In the genomic region with DNA sequence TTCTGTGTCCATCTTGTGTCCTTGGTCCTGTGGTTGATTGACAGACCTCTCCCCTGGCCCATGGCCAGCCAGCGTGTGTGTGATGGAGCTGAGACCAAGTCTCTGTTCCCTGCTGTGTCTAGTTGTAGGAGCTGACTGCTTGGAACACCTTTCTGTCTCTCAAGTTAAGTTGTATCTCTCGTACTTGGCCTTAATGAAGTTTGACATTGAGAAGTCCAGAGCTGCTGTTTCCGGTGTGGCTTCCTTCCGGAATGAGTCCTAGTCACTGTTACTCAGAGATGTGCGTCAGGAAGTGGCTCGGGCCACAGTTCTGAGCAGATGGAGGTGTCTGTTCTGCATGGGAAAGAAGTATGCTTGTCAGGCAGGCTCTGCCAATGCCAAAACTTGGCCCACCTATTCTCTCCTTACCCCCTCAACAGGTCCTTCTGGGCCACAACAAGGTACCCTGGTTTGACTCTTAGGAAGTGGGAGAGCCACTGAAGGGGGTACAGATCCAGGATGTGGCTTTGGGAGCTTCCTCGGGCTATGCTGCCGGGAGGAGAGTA, we compare ENCODE assay signal across 8 cellular contexts. TPM values are rescaled to one million over a fixed set of nuclear protein-coding genes. Genes with fewer than 3 reads are reported as not detected.
DNase-seq lines count a peak whose midpoint lies in the region; ATAC-seq and TF ChIP-seq lines count a peak whose summit lies in the region.

No MANE protein-coding gene starts in this region.

- POLR2A ChIA-PET in WTC11 (lab: Charles Lee) = no interaction called here

- peaks cover 83% of the 10 kb centered on the region for H4K20me1 ChIP-seq in DND-41 (ENCODE audit: insufficient read depth, low read length)

- H3K79me2 ChIP-seq in DND-41 (ENCODE audit: insufficient read depth, low read length) = peaks cover 98% of the 10 kb centered on the region

- H3K9ac ChIP-seq in DND-41 (ENCODE audit: low read depth, low read length) = no peak overlapping the region
- H3K9ac ChIP-seq in subcutaneous abdominal adipose tissue (ENCODE audit: low read length in 5 of 5) = peak overlapping the region in 4 of 5 donors; percentile 5 to 65 (median 12)

- H3K27me3 ChIP-seq in DND-41 (ENCODE audit: insufficient read depth, low read length, poor library complexity) (no peaks in the 10 kb centered on the region), subcutaneous abdominal adipose tissue (ENCODE audit: control insufficient read depth in 5 of 5, insufficient read depth in 4 of 5, low read length in 5 of 5) (no peaks in the 10 kb centered on the region)

- ATAC-seq in DND-41 (ENCODE audit: insufficient read depth, low read depth) (peak; percentile 79), HG03159 (IDR thresholded peaks at IDR 0.05; ENCODE audit: unreplicated experiment) (peak; percentile 42), WTC11 (no peak), HG03460 (IDR thresholded peaks at IDR 0.05; ENCODE audit: unreplicated experiment) (no peak)

- no peak overlapping the region for H2AFZ ChIP-seq in DND-41 (ENCODE audit: low read depth, low read length)

- H3K36me3 ChIP-seq in DND-41 (ENCODE audit: insufficient read depth, low read length) = peaks cover 64% of the 10 kb centered on the region
- peaks cover 0 to 9% (median 4%) of the 10 kb centered on the region in 5 donors for H3K36me3 ChIP-seq in subcutaneous abdominal adipose tissue (ENCODE audit: control insufficient read depth in 5 of 5, insufficient read depth in 5 of 5, low read length in 5 of 5)

- H3K27me3 Mint-ChIP-seq in WTC11 (ENCODE audit: low read depth) = no peaks in the 10 kb centered on the region

- H3K4me1 Mint-ChIP-seq in WTC11 = peaks cover 70% of the 10 kb centered on the region

- peak overlapping the region; percentile 71 for H3K27ac Mint-ChIP-seq in WTC11

- peaks cover 24% of the 10 kb centered on the region for H3K4me1 ChIP-seq in DND-41 (ENCODE audit: insufficient read depth, low read length)
- H3K4me1 ChIP-seq in subcutaneous abdominal adipose tissue (ENCODE audit: control insufficient read depth in 5 of 5, insufficient read depth in 5 of 5, low read length in 5 of 5) = peaks cover 22 to 73% (median 67%) of the 10 kb centered on the region in 5 donors

- CTCF ChIA-PET in WTC11 (lab: Charles Lee) = interaction anchor here (1.0 to 3.0 kb wide), 5 partner anchors 10 to 95 kb away, joined by 3 to 16 read pairs (median 4); no protein-coding TSS in a partner anchor

- H3K4me3 ChIP-seq in DND-41 (ENCODE audit: low read depth in 1 of 2, low read length in 2 of 2) = no peak overlapping the region
- no peak overlapping the region for H3K4me3 ChIP-seq in choroid plexus epithelial cell (ENCODE audit: low read depth, low read length)
- H3K4me3 ChIP-seq in subcutaneous abdominal adipose tissue (ENCODE audit: low read depth in 1 of 5, low read length in 5 of 5) = peak overlapping the region in 3 of 5 donors; percentile 20 to 33 (median 27)

- DNase-seq in DND-41 (peak; percentile 69), WTC11 (ENCODE audit: low spot score) (no peak), choroid plexus epithelial cell (ENCODE audit: low read depth) (peak; percentile 56), myocyte (ENCODE audit: low read depth) (peak; percentile 58), NCI-H187 treated with DMSO at 0.1 percent for 48 hours (lab: John Stamatoyannopoulos, UW) (no peak)

- H3K9me3 Mint-ChIP-seq in WTC11 = no peaks in the 10 kb centered on the region

- H3K4me2 ChIP-seq in DND-41 (ENCODE audit: insufficient read depth, low read length) = no peak overlapping the region

- H3K27ac ChIP-seq in DND-41 (ENCODE audit: low read length) = peak overlapping the region; percentile 17; the same call in 1 of the 2 replicates
- peak overlapping the region; percentile 65 for H3K27ac ChIP-seq in subcutaneous abdominal adipose tissue (ENCODE audit: low read depth, low read length)

- H3K36me3 Mint-ChIP-seq in WTC11 = no peaks in the 10 kb centered on the region

- TF ChIP-seq CTCF in DND-41 (IDR thresholded peaks at IDR 0.05; ENCODE audit: borderline replicate concordance, extremely low read depth, low read length, poor library complexity, severe bottlenecking) (no peak), WTC11 (IDR thresholded peaks at IDR 0.05) (no peak), choroid plexus epithelial cell (conservative IDR thresholded peaks at IDR 0.05; ENCODE audit: low read depth, low read length) (no peak)

- H3K4me3 Mint-ChIP-seq in WTC11 = no peak overlapping the region

- peaks cover 2% of the 10 kb centered on the region for H3K9me3 ChIP-seq in DND-41 (ENCODE audit: insufficient read depth, low read length, severe bottlenecking)
- H3K9me3 ChIP-seq in subcutaneous abdominal adipose tissue (ENCODE audit: control insufficient read depth in 5 of 5, low read length in 5 of 5) = no peaks in the 10 kb centered on the region

TF ChIP-seq in WTC11, 78 proteins besides CTCF, POLR2A, EP300 and RAD21:
- TF ChIP-seq RORB (CRISPR knock-in tag; IDR thresholded peaks at IDR 0.05) (no peak), GRHL2 (CRISPR knock-in tag; IDR thresholded peaks at IDR 0.05; ENCODE audit: insufficient replicate concordance, severe bottlenecking) (no peak), ZBTB21 (CRISPR knock-in tag; IDR thresholded peaks at IDR 0.05; ENCODE audit: borderline replicate concordance) (no peak), ZNF121 (CRISPR knock-in tag; IDR thresholded peaks at IDR 0.05) (no peak), CREM (CRISPR knock-in tag; IDR thresholded peaks at IDR 0.05) (no peak)
- TF ChIP-seq, protein P1, sequence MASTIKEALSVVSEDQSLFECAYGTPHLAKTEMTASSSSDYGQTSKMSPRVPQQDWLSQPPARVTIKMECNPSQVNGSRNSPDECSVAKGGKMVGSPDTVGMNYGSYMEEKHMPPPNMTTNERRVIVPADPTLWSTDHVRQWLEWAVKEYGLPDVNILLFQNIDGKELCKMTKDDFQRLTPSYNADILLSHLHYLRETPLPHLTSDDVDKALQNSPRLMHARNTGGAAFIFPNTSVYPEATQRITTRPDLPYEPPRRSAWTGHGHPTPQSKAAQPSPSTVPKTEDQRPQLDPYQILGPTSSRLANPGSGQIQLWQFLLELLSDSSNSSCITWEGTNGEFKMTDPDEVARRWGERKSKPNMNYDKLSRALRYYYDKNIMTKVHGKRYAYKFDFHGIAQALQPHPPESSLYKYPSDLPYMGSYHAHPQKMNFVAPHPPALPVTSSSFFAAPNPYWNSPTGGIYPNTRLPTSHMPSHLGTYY (CRISPR knock-in tag; IDR thresholded peaks at IDR 0.05) = no peak
- TF ChIP-seq, protein P2, sequence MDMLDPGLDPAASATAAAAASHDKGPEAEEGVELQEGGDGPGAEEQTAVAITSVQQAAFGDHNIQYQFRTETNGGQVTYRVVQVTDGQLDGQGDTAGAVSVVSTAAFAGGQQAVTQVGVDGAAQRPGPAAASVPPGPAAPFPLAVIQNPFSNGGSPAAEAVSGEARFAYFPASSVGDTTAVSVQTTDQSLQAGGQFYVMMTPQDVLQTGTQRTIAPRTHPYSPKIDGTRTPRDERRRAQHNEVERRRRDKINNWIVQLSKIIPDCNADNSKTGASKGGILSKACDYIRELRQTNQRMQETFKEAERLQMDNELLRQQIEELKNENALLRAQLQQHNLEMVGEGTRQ (CRISPR knock-in tag; IDR thresholded peaks at IDR 0.05) = no peak

RNA-seq across cellular contexts. Expression of a gene that starts 54.3 kb away (rescaled TPM):
- total RNA-seq in WTC11 (2021) = 186 to 209 TPM (median 189 TPM) in 3 replicates
- 49.5 and 65.8 TPM in 2 replicates for total RNA-seq in myocyte
- polyA plus RNA-seq in myocyte (2012) = 65.0 TPM

RNA-seq across cellular contexts. Expression of a gene that starts 55.6 kb away (rescaled TPM):
- 4.7 to 7.8 TPM (median 7.7 TPM) in 3 replicates for total RNA-seq in WTC11 (2021)
- total RNA-seq in myocyte = 0.91 and 1.4 TPM in 2 replicates
- 2.8 TPM for polyA plus RNA-seq in myocyte (2012)

RNA-seq across cellular contexts. Expression of a gene that starts 56.2 kb away (rescaled TPM):
- total RNA-seq in WTC11 (2021) = 519 to 568 TPM (median 552 TPM) in 3 replicates
- 18.0 and 46.5 TPM in 2 replicates for total RNA-seq in myocyte
- 588 TPM for polyA plus RNA-seq in myocyte (2012)

Comparison
In these comparisons a context has a peak if more than half of its experiments do, and no peak if none do; other contexts are left out.
1. ATAC-seq: peak in DND-41 (single experiment) and HG03159 (single experiment); none in WTC11 (single experiment) and HG03460 (single experiment).
2. DNase-seq: peak in DND-41 (single experiment), choroid plexus epithelial cell (single experiment) and myocyte (single experiment); none in WTC11 (single experiment) and NCI-H187 treated with DMSO at 0.1 percent for 48 hours (single experiment).
3. H3K4me3 ChIP-seq: peak in subcutaneous abdominal adipose tissue (3 of 5); none in DND-41 (0 of 2) and choroid plexus epithelial cell (single experiment).
4. RNA of a gene that starts 56.2 kb away (total RNA-seq): 519 to 568 TPM in WTC11; 18.0 to 46.5 TPM in myocyte; every median in the first group is over 10 times any median in the second.